In genomic region chr14:90675399-90675798, GRCh38 we compare ENCODE assay signal across 10 cellular contexts.
DNase-seq lines count a peak whose midpoint lies in the region; ATAC-seq and TF ChIP-seq lines count a peak whose summit lies in the region.
"Had no signal": no experiment of that assay in that cellular context is flagged by ENCODE, and none has a peak within 500 bp of the region (broad histone marks: within the 10 kb centered on the region; RNA-seq: fewer than 3 reads in every experiment).

No MANE protein-coding gene starts in this region.

- no peak overlapping the region for H3K9ac ChIP-seq in MM.1S (ENCODE audit: low read length)

- peak overlapping the region; percentile 3 for H3K27ac ChIP-seq in AG04450 (ENCODE audit: low read depth, low read length)
- peak overlapping the region; percentile 56 for H3K27ac ChIP-seq in layer of hippocampus (ENCODE audit: low read depth, low read length)
- no peak overlapping the region for H3K27ac ChIP-seq in MM.1S (ENCODE audit: low read length)

- no peaks in the 10 kb centered on the region for H3K4me1 ChIP-seq in MM.1S (ENCODE audit: low read length)

- CTCF ChIA-PET in AG04450 (lab: Charles Lee) = interaction anchor here (1.0 to 1.4 kb wide), 2 partner anchors 22 to 374 kb away, joined by 3 to 4 read pairs; no protein-coding TSS in a partner anchor

- no peaks in the 10 kb centered on the region for H3K9me2 ChIP-seq in MM.1S (replicated peaks; ENCODE audit: insufficient read depth, low read length)

- DNase-seq in AG04450 (ENCODE audit: low read depth, low spot score) (no peak), MG63 (peak; percentile 45), astrocyte of the hippocampus (ENCODE audit: low read depth, low spot score) (peak; percentile 36), MM.1S (no peak), ecto neural progenitor cell (ENCODE audit: low spot score) (no peak)
- DNase-seq: activated CD4-positive, alpha-beta T cell treated with anti-CD3 and anti-CD28 coated beads, Interleukin-2, amount 10 ng/mL, durations not matched to agents 7 days and 5 days; Peyer's patch had no signal

- no peaks in the 10 kb centered on the region for H3F3A ChIP-seq in MM.1S (ENCODE audit: insufficient read depth, low read length)

- H3K4me2 ChIP-seq in MM.1S (ENCODE audit: low read depth, low read length) = no peak overlapping the region

- POLR2A ChIA-PET in AG04450 (lab: Yijun Ruan, JAX) = no interaction called here

- no peak for ATAC-seq in HG02973 (IDR thresholded peaks at IDR 0.05; ENCODE audit: unreplicated experiment)
- no peak for ATAC-seq in GM21526 (IDR thresholded peaks at IDR 0.05; ENCODE audit: low FRiP score, unreplicated experiment)

- H3K4me3 ChIP-seq in AG04450 (ENCODE audit: low read depth, low read length) (no peak overlapping the region), MG63 (no peak overlapping the region), MM.1S (ENCODE audit: low read length) (no peak overlapping the region)
- H3K4me3 ChIP-seq: Peyer's patch had no signal

- H3K9me3 ChIP-seq in AG04450 (ENCODE audit: control insufficient read depth, insufficient read depth, low read length) = no peaks in the 10 kb centered on the region
- no peaks in the 10 kb centered on the region for H3K9me3 ChIP-seq in MG63
- no peaks in the 10 kb centered on the region for H3K9me3 ChIP-seq in MM.1S (replicated peaks; ENCODE audit: insufficient read depth, low read length)
- H3K9me3 ChIP-seq: Peyer's patch had no signal

- H3K36me3 ChIP-seq in MG63 (no peaks in the 10 kb centered on the region), MM.1S (replicated peaks; ENCODE audit: insufficient read depth, low read length) (no peaks in the 10 kb centered on the region)
- H3K36me3 ChIP-seq: Peyer's patch had no signal

- H3K79me2 ChIP-seq in MM.1S (ENCODE audit: low read length) = no peaks in the 10 kb centered on the region

- no peak for TF ChIP-seq CTCF in AG04450 (IDR thresholded peaks at IDR 0.05; ENCODE audit: low read depth, low read length)
- TF ChIP-seq CTCF in MM.1S (IDR thresholded peaks at IDR 0.05; ENCODE audit: low read length) = no peak

- H2AFZ ChIP-seq in MM.1S (ENCODE audit: low read length) = no peak overlapping the region

- H4K20me1 ChIP-seq in MM.1S (ENCODE audit: insufficient read depth, low read length) = no peaks in the 10 kb centered on the region

- no peaks in the 10 kb centered on the region for H3K27me3 ChIP-seq in AG04450 (ENCODE audit: control insufficient read depth, insufficient read depth, low read length)
- H3K27me3 ChIP-seq in MG63 = no peaks in the 10 kb centered on the region
- no peaks in the 10 kb centered on the region for H3K27me3 ChIP-seq in layer of hippocampus (ENCODE audit: control insufficient read depth, insufficient read depth, low read length)
- H3K27me3 ChIP-seq in MM.1S (replicated peaks; ENCODE audit: insufficient read depth, low read length) = no peaks in the 10 kb centered on the region
- H3K27me3 ChIP-seq: Peyer's patch had no signal

Comparison
In these comparisons a context has a peak if more than half of its experiments do, and no peak if none do; other contexts are left out.
1. DNase-seq: peak in MG63 (single experiment) and astrocyte of the hippocampus (single experiment); none in AG04450 (single experiment), MM.1S (single experiment) and ecto neural progenitor cell (single experiment).